In the genomic region with DNA sequence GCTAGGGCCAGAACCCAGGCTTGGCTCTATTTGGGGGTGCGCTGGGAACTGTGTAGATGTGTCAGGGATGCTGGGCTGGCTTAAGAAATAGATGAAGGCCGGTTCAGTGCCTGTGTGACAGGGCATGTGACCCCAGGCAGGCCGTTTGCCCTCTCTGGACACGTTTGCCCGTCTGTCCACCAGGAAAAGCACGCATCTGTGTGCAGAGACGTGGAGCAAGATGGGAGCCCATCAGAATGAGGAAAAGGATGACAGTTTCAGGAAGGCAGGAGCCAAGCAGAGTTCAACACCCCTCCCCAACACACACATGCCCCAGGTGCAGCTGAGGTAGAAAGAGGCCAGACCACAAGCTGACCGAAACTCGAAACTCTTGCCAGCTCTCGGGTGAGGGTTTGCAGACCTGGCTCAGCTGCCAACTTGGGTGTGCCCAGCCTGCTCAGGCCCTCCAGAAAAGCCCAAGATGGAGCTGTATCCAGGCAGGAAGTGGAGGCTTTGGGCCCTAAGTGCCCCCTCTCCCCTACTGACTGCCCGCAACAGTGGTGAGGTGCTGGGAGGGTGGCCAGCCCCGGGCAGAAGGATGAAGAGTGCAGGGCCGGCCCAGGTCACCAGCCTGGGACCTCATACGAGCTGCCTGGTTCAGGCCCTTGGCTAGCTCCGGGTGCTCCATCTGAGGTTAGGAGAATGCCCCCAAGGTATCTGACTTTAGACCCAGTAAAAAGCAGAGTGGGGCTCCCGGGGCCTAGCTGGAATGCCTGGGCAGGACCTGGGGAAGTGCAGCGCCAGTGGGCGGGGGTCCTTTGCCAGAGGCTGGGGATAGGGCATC, we compare ENCODE assay signal across 9 cellular contexts. TPM values are rescaled to one million over a fixed set of nuclear protein-coding genes. Genes with fewer than 3 reads are reported as not detected.
A peak's percentile ranks its signal among the peaks of the same experiment; 100 is the strongest.
DNase-seq lines count a peak whose midpoint lies in the region; ATAC-seq and TF ChIP-seq lines count a peak whose summit lies in the region.
"Had no signal": no experiment of that assay in that cellular context is flagged by ENCODE, and none has a peak within 500 bp of the region (broad histone marks: within the 10 kb centered on the region; RNA-seq: fewer than 3 reads in every experiment).

No MANE protein-coding gene starts in this region.

- in situ Hi-C loops in GM13976 (cut with MboI; ENCODE audit: low sequenced_read_pairs, unreplicated experiment): loop anchor here (5.0 kb wide), 1 partner anchor 116 kb away; no protein-coding TSS in a partner anchor

- peaks cover 3% of the 10 kb centered on the region for H3K9me3 Mint-ChIP-seq in neural crest cell
- H3K9me3 Mint-ChIP-seq in activated naive CD4-positive, alpha-beta T cell treated with anti-CD3 and anti-CD28 coated beads for 36 hours: no peaks in the 10 kb centered on the region
- H3K9me3 Mint-ChIP-seq: activated CD4-positive, alpha-beta memory T cell treated with anti-CD3 and anti-CD28 coated beads, Interleukin-2, amount 10 ng/mL, durations not matched to agents 7 days and 5 days had no signal

- no peaks in the 10 kb centered on the region for H3K36me3 Mint-ChIP-seq in neural crest cell (ENCODE audit: low read depth)
- no peaks in the 10 kb centered on the region for H3K36me3 Mint-ChIP-seq in activated naive CD4-positive, alpha-beta T cell treated with anti-CD3 and anti-CD28 coated beads for 36 hours (ENCODE audit: low read depth)

- peak; percentile 40 for DNase-seq in GM13976 (ENCODE audit: low spot score)
- DNase-seq in astrocyte of the hippocampus (ENCODE audit: low read depth, low spot score): peak; percentile 32
- DNase-seq in neural crest cell (ENCODE audit: low read depth, low spot score): no peak
- DNase-seq in NCI-H1092 treated with DMSO at 0.1 percent for 48 hours (lab: John Stamatoyannopoulos, UW): no peak
- no peak for DNase-seq in NCI-H82 (lab: John Stamatoyannopoulos, UW)
- DNase-seq in activated naive CD4-positive, alpha-beta T cell treated with anti-CD3 and anti-CD28 coated beads for 36 hours: no peak

- no peak overlapping the region for H3K4me3 Mint-ChIP-seq in neural crest cell
- H3K4me3 Mint-ChIP-seq in activated naive CD4-positive, alpha-beta T cell treated with anti-CD3 and anti-CD28 coated beads for 36 hours: no peak overlapping the region
- H3K4me3 Mint-ChIP-seq: activated CD4-positive, alpha-beta memory T cell treated with anti-CD3 and anti-CD28 coated beads, Interleukin-2, amount 10 ng/mL, durations not matched to agents 7 days and 5 days had no signal

- H3K4me1 Mint-ChIP-seq in neural crest cell: no peaks in the 10 kb centered on the region
- H3K4me1 Mint-ChIP-seq in activated naive CD4-positive, alpha-beta T cell treated with anti-CD3 and anti-CD28 coated beads for 36 hours (ENCODE audit: low read depth): no peaks in the 10 kb centered on the region

- intact Hi-C loops in activated naive CD4-positive, alpha-beta T cell treated with anti-CD3 and anti-CD28 coated beads for 36 hours (cut with micrococcal nuclease): loop anchor here (2.0 to 10.0 kb wide), 2 partner anchors 326 to 524 kb away; no protein-coding TSS in a partner anchor

- no peaks in the 10 kb centered on the region for H3K27me3 Mint-ChIP-seq in neural crest cell (ENCODE audit: low read depth)
- H3K27me3 Mint-ChIP-seq in activated naive CD4-positive, alpha-beta T cell treated with anti-CD3 and anti-CD28 coated beads for 36 hours (ENCODE audit: low read depth): no peaks in the 10 kb centered on the region

- CTCF ChIA-PET in activated naive CD4-positive, alpha-beta T cell treated with anti-CD3 and anti-CD28 coated beads for 36 hours (lab: Charles Lee): interaction anchor here (0.6 to 5.7 kb wide), 34 partner anchors 9 to 342 kb away, joined by 3 to 55 read pairs (median 4); a partner anchor contains a TSS

- H3K27ac Mint-ChIP-seq in neural crest cell (ENCODE audit: unreplicated experiment): peak overlapping the region; percentile 52
- no peak overlapping the region for H3K27ac Mint-ChIP-seq in activated naive CD4-positive, alpha-beta T cell treated with anti-CD3 and anti-CD28 coated beads for 36 hours
- H3K27ac Mint-ChIP-seq: activated CD4-positive, alpha-beta memory T cell treated with anti-CD3 and anti-CD28 coated beads, Interleukin-2, amount 10 ng/mL, durations not matched to agents 7 days and 5 days had no signal

- no peak for TF ChIP-seq CTCF in GM13976 (IDR thresholded peaks at IDR 0.05; ENCODE audit: borderline replicate concordance, control extremely low read depth, extremely low read depth, insufficient read depth, missing control alignments)
- TF ChIP-seq CTCF in neural crest cell (conservative IDR thresholded peaks at IDR 0.05): no peak

- peak; percentile 72 for ATAC-seq in HG03045 (IDR thresholded peaks at IDR 0.05; ENCODE audit: unreplicated experiment)
- no peak for ATAC-seq in GM21381 (IDR thresholded peaks at IDR 0.05; ENCODE audit: unreplicated experiment)

RNA-seq across cellular contexts. Expression of a gene that starts 10.2 kb away (rescaled TPM):
- total RNA-seq in neural crest cell: 1.2 and 2.3 TPM in 2 replicates
- 1 to 10 TPM; 4.4 to 6.6 TPM for total RNA-seq in activated naive CD4-positive, alpha-beta T cell treated with anti-CD3 and anti-CD28 coated beads for 36 hours

RNA-seq across cellular contexts. Expression of a gene that starts 14.9 kb away (rescaled TPM):
- total RNA-seq in neural crest cell: 0.36 and 0.42 TPM in 2 replicates
- total RNA-seq in activated naive CD4-positive, alpha-beta T cell treated with anti-CD3 and anti-CD28 coated beads for 36 hours: not detected
- total RNA-seq: activated CD4-positive, alpha-beta memory T cell treated with anti-CD3 and anti-CD28 coated beads, Interleukin-2, amount 10 ng/mL, durations not matched to agents 7 days and 5 days had no signal

RNA-seq across cellular contexts. Expression of a gene that starts 53.4 kb away (rescaled TPM):
- 0.45 and 0.77 TPM in 2 replicates for total RNA-seq in neural crest cell
- not detected for total RNA-seq in activated naive CD4-positive, alpha-beta T cell treated with anti-CD3 and anti-CD28 coated beads for 36 hours

Comparison
In these comparisons a context has a peak if more than half of its experiments do, and no peak if none do; other contexts are left out.
1. DNase-seq: peak in GM13976 (single experiment) and astrocyte of the hippocampus (single experiment); none in neural crest cell (single experiment), NCI-H1092 treated with DMSO at 0.1 percent for 48 hours (single experiment), NCI-H82 (single experiment) and activated naive CD4-positive, alpha-beta T cell treated with anti-CD3 and anti-CD28 coated beads for 36 hours (single experiment).